In genomic region chr3:129460155-129460554, GRCh38 we compare ENCODE assay signal across 16 cellular contexts.
"Had no signal": no experiment of that assay in that cellular context is flagged by ENCODE, and none has a peak within 500 bp of the region (broad histone marks: within the 10 kb centered on the region; RNA-seq: fewer than 3 reads in every experiment).

No MANE protein-coding gene starts in this region.

- ATAC-seq: activated CD8-positive, alpha-beta T cell treated with anti-CD3 and anti-CD28 coated beads, Interleukin-2, amount 10 ng/mL, durations not matched to agents 7 days and 5 days; heart left ventricle; left colon; mucosa of descending colon; naive thymus-derived CD8-positive, alpha-beta T cell had no signal

- H3K9me3 ChIP-seq: colonic mucosa, heart left ventricle, mucosa of descending colon had no signal

- H3K4me1 ChIP-seq: colonic mucosa had no signal

- H3K27ac Mint-ChIP-seq: activated CD8-positive, alpha-beta T cell treated with anti-CD3 and anti-CD28 coated beads, Interleukin-2, amount 10 ng/mL, durations not matched to agents 7 days and 5 days; activated naive CD4-positive, alpha-beta T cell treated with anti-CD3 and anti-CD28 coated beads for 36 hours; type B pancreatic cell had no signal

- H3K27ac ChIP-seq: cardiac muscle cell, colonic mucosa had no signal

- H3K4me3 Mint-ChIP-seq: activated CD8-positive, alpha-beta T cell treated with anti-CD3 and anti-CD28 coated beads, Interleukin-2, amount 10 ng/mL, durations not matched to agents 7 days and 5 days; activated naive CD4-positive, alpha-beta T cell treated with anti-CD3 and anti-CD28 coated beads for 36 hours; naive thymus-derived CD8-positive, alpha-beta T cell; type B pancreatic cell had no signal

- H3K27me3 ChIP-seq: cardiac muscle cell, colonic mucosa, heart left ventricle had no signal

- H3K36me3 ChIP-seq: cardiac muscle cell, colonic mucosa had no signal

- H3K4me3 ChIP-seq: cardiac muscle cell, colonic mucosa, heart left ventricle, lung, mucosa of descending colon had no signal

- H3K9me3 Mint-ChIP-seq: activated naive CD4-positive, alpha-beta T cell treated with anti-CD3 and anti-CD28 coated beads for 36 hours; naive thymus-derived CD8-positive, alpha-beta T cell; type B pancreatic cell had no signal

- H3K27me3 Mint-ChIP-seq: naive thymus-derived CD8-positive, alpha-beta T cell; type B pancreatic cell had no signal

- DNase-seq: activated CD4-positive, alpha-beta T cell treated with anti-CD3 and anti-CD28 coated beads for 4 hours; activated CD8-positive, alpha-beta memory T cell treated with anti-CD3 and anti-CD28 coated beads, Interleukin-2, amount 50 U/mL, for 48 hours; activated CD8-positive, alpha-beta T cell treated with anti-CD3 and anti-CD28 coated beads, Interleukin-2, amount 10 ng/mL, durations not matched to agents 7 days and 5 days; activated naive CD4-positive, alpha-beta T cell treated with anti-CD3 and anti-CD28 coated beads for 36 hours; colonic mucosa; effector CD4-positive, alpha-beta T cell; heart left ventricle; left colon; mucosa of descending colon; naive thymus-derived CD8-positive, alpha-beta T cell; posterior cingulate gyrus; stimulated activated naive CD4-positive, alpha-beta T cell; T1000 had no signal
